15 cellular contexts compared by ENCODE assay signal in genomic region chr13:51370116-51370515, GRCh38. TPM values are rescaled to one million over a fixed set of nuclear protein-coding genes. Genes with fewer than 3 reads are reported as not detected.
DNase-seq lines count a peak whose midpoint lies in the region; ATAC-seq and TF ChIP-seq lines count a peak whose summit lies in the region.
"Had no signal": no experiment of that assay in that cellular context is flagged by ENCODE, and none has a peak within 500 bp of the region (broad histone marks: within the 10 kb centered on the region; RNA-seq: fewer than 3 reads in every experiment).

No MANE protein-coding gene starts in this region.

- peaks cover 93% of the 10 kb centered on the region for H3K36me3 ChIP-seq in endodermal cell (ENCODE audit: control insufficient read depth, insufficient read depth, low read length)

- H3K9ac ChIP-seq in endodermal cell (ENCODE audit: extremely low read depth, low read length, poor library complexity, severe bottlenecking), result no peak overlapping the region

- H3K4me3 Mint-ChIP-seq in endodermal cell, result no peak overlapping the region

- no peaks in the 10 kb centered on the region for H3K27me3 Mint-ChIP-seq in endodermal cell (ENCODE audit: insufficient read depth)

- no peaks in the 10 kb centered on the region for H3K27me3 ChIP-seq in endodermal cell (ENCODE audit: control insufficient read depth, insufficient read depth, low read length, poor library complexity, severe bottlenecking)
- H3K27me3 ChIP-seq: esophagus muscularis mucosa, sigmoid colon had no signal

- peaks cover 29% of the 10 kb centered on the region for H3K36me3 Mint-ChIP-seq in endodermal cell (ENCODE audit: low read depth)

- no peaks in the 10 kb centered on the region for H3K9me3 ChIP-seq in endodermal cell (ENCODE audit: control insufficient read depth, low read length)
- H3K9me3 ChIP-seq: esophagus muscularis mucosa, sigmoid colon had no signal

- H3K27ac Mint-ChIP-seq in endodermal cell, result peak overlapping the region; percentile 5

- DNase-seq in GM04503 (ENCODE audit: low read depth) (peak; percentile 19), SKM-1 (lab: John Stamatoyannopoulos, UW; ENCODE audit: unreplicated experiment) (peak; percentile 20), endodermal cell (no peak), non-pigmented ciliary epithelial cell (ENCODE audit: low read depth) (peak; percentile 3), NCI-H748 treated with DMSO at 0.1 percent for 48 hours (lab: John Stamatoyannopoulos, UW) (no peak)
- no peak for DNase-seq in stimulated activated naive CD8-positive, alpha-beta T cell treated with anti-CD3 and anti-CD28 coated beads, Interleukin-15, Interleukin-2, amounts not matched to agents 100 U/mL and 50 U/mL, for 24 hours
- DNase-seq in activated CD4-positive, alpha-beta T cell treated with anti-CD3 and anti-CD28 coated beads for 48 hours, result no peak
- DNase-seq: activated CD4-positive, alpha-beta T cell treated with anti-CD3 and anti-CD28 coated beads for 1 hour; COR-L47; NCI-H2081 treated with DMSO at 0.1 percent for 48 hours; NK-92 treated with Interleukin-12 subunit alpha and Interleukin-12 subunit beta, amount 100 ng/mL, for 24 hours; sigmoid colon had no signal

- no peak overlapping the region for H3K4me3 ChIP-seq in endodermal cell (ENCODE audit: low read length)
- H3K4me3 ChIP-seq: esophagus muscularis mucosa, sigmoid colon had no signal

- WGBS in endodermal cell (ENCODE audit: insufficient coverage in 1 of 2, insufficient read length in 1 of 2), 2 experiments, result 93 to 97% methylated on average over 2 of the region's 2 CpGs

- H3K27ac ChIP-seq in endodermal cell (ENCODE audit: low read depth, low read length), result no peak overlapping the region
- H3K27ac ChIP-seq: esophagus muscularis mucosa, sigmoid colon had no signal

- H3K4me1 Mint-ChIP-seq in endodermal cell, result no peaks in the 10 kb centered on the region

- ATAC-seq in stimulated activated naive CD8-positive, alpha-beta T cell treated with anti-CD3 and anti-CD28 coated beads, Interleukin-15, Interleukin-2, amounts not matched to agents 100 U/mL and 50 U/mL, for 24 hours, result no peak
- ATAC-seq: SK-N-SH treated with all-trans-retinoic acid at 6 μM for 48 hours had no signal

- H3K4me1 ChIP-seq in endodermal cell (ENCODE audit: control insufficient read depth, insufficient read depth, low read length), result peaks cover 5% of the 10 kb centered on the region
- H3K4me1 ChIP-seq: sigmoid colon had no signal

- no peaks in the 10 kb centered on the region for H3K9me3 Mint-ChIP-seq in endodermal cell

- TF ChIP-seq CTCF in endodermal cell (conservative IDR thresholded peaks at IDR 0.05), result no peak

RNA-seq across cellular contexts. Expression of gene SERPINE3, which starts 30.6 kb away (rescaled TPM):
- total RNA-seq in endodermal cell, result under 1 TPM in 1 of 2 donors, not detected in 1; 0.89 TPM
- polyA plus RNA-seq in endodermal cell (2013, experiment 1 of 2), result not detected
- polyA plus RNA-seq in endodermal cell (2013, experiment 2 of 2), result not detected
- total RNA-seq: cardiac septum, esophagus muscularis mucosa had no signal
- polyA plus RNA-seq: sigmoid colon had no signal

Comparison
In these comparisons a context has a peak if more than half of its experiments do, and no peak if none do; other contexts are left out.
1. DNase-seq: peak in GM04503 (single experiment), SKM-1 (single experiment) and non-pigmented ciliary epithelial cell (single experiment); none in endodermal cell (single experiment), stimulated activated naive CD8-positive, alpha-beta T cell treated with anti-CD3 and anti-CD28 coated beads, Interleukin-15, Interleukin-2, amounts not matched to agents 100 U/mL and 50 U/mL, for 24 hours (single experiment), activated CD4-positive, alpha-beta T cell treated with anti-CD3 and anti-CD28 coated beads for 48 hours (single experiment) and NCI-H748 treated with DMSO at 0.1 percent for 48 hours (single experiment).